In the genomic region with DNA sequence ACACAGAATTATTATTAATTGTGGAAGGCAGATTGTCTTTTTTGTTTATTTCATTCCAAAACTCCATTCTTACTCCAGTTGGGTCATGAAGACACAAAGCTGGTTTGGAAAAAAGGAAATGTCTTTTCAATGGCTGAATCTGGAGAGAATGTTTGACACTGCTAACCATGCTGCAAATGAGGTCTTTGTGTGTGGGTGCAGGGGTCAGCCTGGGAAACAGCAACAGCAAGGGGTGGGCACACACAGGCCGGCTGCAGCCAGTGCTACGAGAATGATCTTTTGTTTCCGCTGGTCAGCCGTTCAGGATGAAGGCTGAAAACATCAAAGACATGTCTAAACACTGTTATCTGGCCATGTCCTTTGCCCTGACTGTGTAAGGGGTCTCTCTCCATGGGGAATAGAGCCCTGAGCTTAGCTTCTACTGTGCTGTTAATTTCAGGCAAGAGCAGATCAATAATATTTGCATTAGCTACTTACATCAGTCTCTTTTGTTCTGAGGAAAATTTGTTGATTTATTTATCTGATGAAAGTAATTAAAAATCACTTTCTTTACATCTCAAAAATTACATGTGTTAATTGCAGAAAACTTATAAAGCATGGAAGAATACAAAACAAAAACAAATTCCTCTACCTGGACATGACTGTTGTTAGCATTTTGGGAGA, we compare ENCODE assay signal across 1 cellular context.
TF ChIP-seq lines count a peak whose summit lies in the region.

No MANE protein-coding gene starts in this region.

TF ChIP-seq in HepG2, 621 proteins besides CTCF, POLR2A, EP300 and RAD21 (continued from another document and continues in another):
- TF ChIP-seq, protein P1, sequence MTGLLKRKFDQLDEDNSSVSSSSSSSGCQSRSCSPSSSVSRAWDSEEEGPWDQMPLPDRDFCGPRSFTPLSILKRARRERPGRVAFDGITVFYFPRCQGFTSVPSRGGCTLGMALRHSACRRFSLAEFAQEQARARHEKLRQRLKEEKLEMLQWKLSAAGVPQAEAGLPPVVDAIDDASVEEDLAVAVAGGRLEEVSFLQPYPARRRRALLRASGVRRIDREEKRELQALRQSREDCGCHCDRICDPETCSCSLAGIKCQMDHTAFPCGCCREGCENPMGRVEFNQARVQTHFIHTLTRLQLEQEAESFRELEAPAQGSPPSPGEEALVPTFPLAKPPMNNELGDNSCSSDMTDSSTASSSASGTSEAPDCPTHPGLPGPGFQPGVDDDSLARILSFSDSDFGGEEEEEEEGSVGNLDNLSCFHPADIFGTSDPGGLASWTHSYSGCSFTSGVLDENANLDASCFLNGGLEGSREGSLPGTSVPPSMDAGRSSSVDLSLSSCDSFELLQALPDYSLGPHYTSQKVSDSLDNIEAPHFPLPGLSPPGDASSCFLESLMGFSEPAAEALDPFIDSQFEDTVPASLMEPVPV (CRISPR knock-in tag; IDR thresholded peaks at IDR 0.05) = no peak
- TF ChIP-seq EED (CRISPR knock-in tag; IDR thresholded peaks at IDR 0.05) (no peak), ZNF776 (CRISPR knock-in tag; IDR thresholded peaks at IDR 0.05) (no peak), TAF1 (CRISPR knock-in tag; IDR thresholded peaks at IDR 0.05) (peak; percentile 78; the same call in 1 of the 2 replicates), ELF1 (CRISPR knock-in tag; IDR thresholded peaks at IDR 0.05) (peak; percentile 44; the same call in 1 of the 2 replicates), ZMYM4 (CRISPR knock-in tag; IDR thresholded peaks at IDR 0.05) (peak; percentile 89), ZNF616 (CRISPR knock-in tag; IDR thresholded peaks at IDR 0.05; ENCODE audit: low read depth) (no peak), MBD4 (IDR thresholded peaks at IDR 0.05; ENCODE audit: borderline replicate concordance, low read length) (peak; percentile 98), MLLT10 (CRISPR knock-in tag; IDR thresholded peaks at IDR 0.05) (no peak), HNF4G (IDR thresholded peaks at IDR 0.05; ENCODE audit: borderline replicate concordance, low read depth, low read length) (peak; percentile 99), HNF4G (CRISPR knock-in tag; IDR thresholded peaks at IDR 0.05; ENCODE audit: borderline replicate concordance, low read depth) (peak; percentile 99), ZFP37 (CRISPR knock-in tag; IDR thresholded peaks at IDR 0.05; ENCODE audit: borderline replicate concordance) (peak; percentile 95), MAFK (conservative IDR thresholded peaks at IDR 0.05 in 1 of 2, IDR thresholded peaks at IDR 0.05 in 1 of 2; ENCODE audit: low read length in 2 of 2) (peak in 1 of 2 experiments; percentile 17; a peak in 1 of 4 replicates), ZNF724P (CRISPR knock-in tag; IDR thresholded peaks at IDR 0.05; ENCODE audit: borderline replicate concordance) (peak; percentile 91), HDAC6 (IDR thresholded peaks at IDR 0.05; ENCODE audit: low read depth, low read length) (0 out of 2 replicates have a peak, but pooled peaks have one; percentile 83), MYNN (CRISPR knock-in tag; IDR thresholded peaks at IDR 0.05; ENCODE audit: low read depth) (no peak), ZFP82 (CRISPR knock-in tag; IDR thresholded peaks at IDR 0.05; ENCODE audit: borderline replicate concordance) (peak; percentile 66; the same call in 1 of the 2 replicates), ZEB1 (IDR thresholded peaks at IDR 0.05; ENCODE audit: insufficient replicate concordance, low read depth) (peak; percentile 9), KMT2B (CRISPR knock-in tag; IDR thresholded peaks at IDR 0.05) (peak; percentile 81), TMF1 (CRISPR knock-in tag; IDR thresholded peaks at IDR 0.05; ENCODE audit: low read depth) (no peak), SNAPC2 (CRISPR knock-in tag; IDR thresholded peaks at IDR 0.05) (0 out of 2 replicates have a peak, but pooled peaks have one; percentile 66), KAT7 (CRISPR knock-in tag; IDR thresholded peaks at IDR 0.05; ENCODE audit: borderline replicate concordance) (peak; percentile 98), ZNF782 (CRISPR knock-in tag; IDR thresholded peaks at IDR 0.05; ENCODE audit: borderline replicate concordance) (no peak; the same call in 1 of the 2 replicates), GPN1 (CRISPR knock-in tag; IDR thresholded peaks at IDR 0.05; ENCODE audit: borderline replicate concordance) (no peak), IRF2 (CRISPR knock-in tag; IDR thresholded peaks at IDR 0.05) (peak; percentile 98), KLF11 (CRISPR knock-in tag; IDR thresholded peaks at IDR 0.05) (0 out of 2 replicates have a peak, but pooled peaks have one; percentile 11), RXRA (CRISPR knock-in tag; IDR thresholded peaks at IDR 0.05) (peak; percentile 99), TP53 (CRISPR knock-in tag; conservative IDR thresholded peaks at IDR 0.05) (peak; percentile 91; the same call in 1 of the 2 replicates), PITX1 (CRISPR knock-in tag; IDR thresholded peaks at IDR 0.05) (peak; percentile 99), ZNF607 (CRISPR knock-in tag; IDR thresholded peaks at IDR 0.05; ENCODE audit: borderline replicate concordance) (0 out of 2 replicates have a peak, but pooled peaks have one; percentile 58), FOXC1 (CRISPR knock-in tag; IDR thresholded peaks at IDR 0.05; ENCODE audit: borderline replicate concordance) (no peak)
- TF ChIP-seq, protein P2, sequence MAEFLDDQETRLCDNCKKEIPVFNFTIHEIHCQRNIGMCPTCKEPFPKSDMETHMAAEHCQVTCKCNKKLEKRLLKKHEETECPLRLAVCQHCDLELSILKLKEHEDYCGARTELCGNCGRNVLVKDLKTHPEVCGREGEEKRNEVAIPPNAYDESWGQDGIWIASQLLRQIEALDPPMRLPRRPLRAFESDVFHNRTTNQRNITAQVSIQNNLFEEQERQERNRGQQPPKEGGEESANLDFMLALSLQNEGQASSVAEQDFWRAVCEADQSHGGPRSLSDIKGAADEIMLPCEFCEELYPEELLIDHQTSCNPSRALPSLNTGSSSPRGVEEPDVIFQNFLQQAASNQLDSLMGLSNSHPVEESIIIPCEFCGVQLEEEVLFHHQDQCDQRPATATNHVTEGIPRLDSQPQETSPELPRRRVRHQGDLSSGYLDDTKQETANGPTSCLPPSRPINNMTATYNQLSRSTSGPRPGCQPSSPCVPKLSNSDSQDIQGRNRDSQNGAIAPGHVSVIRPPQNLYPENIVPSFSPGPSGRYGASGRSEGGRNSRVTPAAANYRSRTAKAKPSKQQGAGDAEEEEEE (CRISPR knock-in tag; IDR thresholded peaks at IDR 0.05; ENCODE audit: borderline replicate concordance) = no peak
- TF ChIP-seq, protein P3, sequence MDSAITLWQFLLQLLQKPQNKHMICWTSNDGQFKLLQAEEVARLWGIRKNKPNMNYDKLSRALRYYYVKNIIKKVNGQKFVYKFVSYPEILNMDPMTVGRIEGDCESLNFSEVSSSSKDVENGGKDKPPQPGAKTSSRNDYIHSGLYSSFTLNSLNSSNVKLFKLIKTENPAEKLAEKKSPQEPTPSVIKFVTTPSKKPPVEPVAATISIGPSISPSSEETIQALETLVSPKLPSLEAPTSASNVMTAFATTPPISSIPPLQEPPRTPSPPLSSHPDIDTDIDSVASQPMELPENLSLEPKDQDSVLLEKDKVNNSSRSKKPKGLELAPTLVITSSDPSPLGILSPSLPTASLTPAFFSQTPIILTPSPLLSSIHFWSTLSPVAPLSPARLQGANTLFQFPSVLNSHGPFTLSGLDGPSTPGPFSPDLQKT (CRISPR knock-in tag; IDR thresholded peaks at IDR 0.05; ENCODE audit: borderline replicate concordance) = no peak
- TF ChIP-seq, protein P4, sequence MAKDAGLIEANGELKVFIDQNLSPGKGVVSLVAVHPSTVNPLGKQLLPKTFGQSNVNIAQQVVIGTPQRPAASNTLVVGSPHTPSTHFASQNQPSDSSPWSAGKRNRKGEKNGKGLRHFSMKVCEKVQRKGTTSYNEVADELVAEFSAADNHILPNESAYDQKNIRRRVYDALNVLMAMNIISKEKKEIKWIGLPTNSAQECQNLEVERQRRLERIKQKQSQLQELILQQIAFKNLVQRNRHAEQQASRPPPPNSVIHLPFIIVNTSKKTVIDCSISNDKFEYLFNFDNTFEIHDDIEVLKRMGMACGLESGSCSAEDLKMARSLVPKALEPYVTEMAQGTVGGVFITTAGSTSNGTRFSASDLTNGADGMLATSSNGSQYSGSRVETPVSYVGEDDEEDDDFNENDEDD (CRISPR knock-in tag; IDR thresholded peaks at IDR 0.05; ENCODE audit: borderline replicate concordance) = peak; percentile 68; the same call in 1 of the 2 replicates
- TF ChIP-seq, protein P5, sequence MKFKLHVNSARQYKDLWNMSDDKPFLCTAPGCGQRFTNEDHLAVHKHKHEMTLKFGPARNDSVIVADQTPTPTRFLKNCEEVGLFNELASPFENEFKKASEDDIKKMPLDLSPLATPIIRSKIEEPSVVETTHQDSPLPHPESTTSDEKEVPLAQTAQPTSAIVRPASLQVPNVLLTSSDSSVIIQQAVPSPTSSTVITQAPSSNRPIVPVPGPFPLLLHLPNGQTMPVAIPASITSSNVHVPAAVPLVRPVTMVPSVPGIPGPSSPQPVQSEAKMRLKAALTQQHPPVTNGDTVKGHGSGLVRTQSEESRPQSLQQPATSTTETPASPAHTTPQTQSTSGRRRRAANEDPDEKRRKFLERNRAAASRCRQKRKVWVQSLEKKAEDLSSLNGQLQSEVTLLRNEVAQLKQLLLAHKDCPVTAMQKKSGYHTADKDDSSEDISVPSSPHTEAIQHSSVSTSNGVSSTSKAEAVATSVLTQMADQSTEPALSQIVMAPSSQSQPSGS (CRISPR knock-in tag; IDR thresholded peaks at IDR 0.05) = peak; percentile 96
- TF ChIP-seq, protein P6, sequence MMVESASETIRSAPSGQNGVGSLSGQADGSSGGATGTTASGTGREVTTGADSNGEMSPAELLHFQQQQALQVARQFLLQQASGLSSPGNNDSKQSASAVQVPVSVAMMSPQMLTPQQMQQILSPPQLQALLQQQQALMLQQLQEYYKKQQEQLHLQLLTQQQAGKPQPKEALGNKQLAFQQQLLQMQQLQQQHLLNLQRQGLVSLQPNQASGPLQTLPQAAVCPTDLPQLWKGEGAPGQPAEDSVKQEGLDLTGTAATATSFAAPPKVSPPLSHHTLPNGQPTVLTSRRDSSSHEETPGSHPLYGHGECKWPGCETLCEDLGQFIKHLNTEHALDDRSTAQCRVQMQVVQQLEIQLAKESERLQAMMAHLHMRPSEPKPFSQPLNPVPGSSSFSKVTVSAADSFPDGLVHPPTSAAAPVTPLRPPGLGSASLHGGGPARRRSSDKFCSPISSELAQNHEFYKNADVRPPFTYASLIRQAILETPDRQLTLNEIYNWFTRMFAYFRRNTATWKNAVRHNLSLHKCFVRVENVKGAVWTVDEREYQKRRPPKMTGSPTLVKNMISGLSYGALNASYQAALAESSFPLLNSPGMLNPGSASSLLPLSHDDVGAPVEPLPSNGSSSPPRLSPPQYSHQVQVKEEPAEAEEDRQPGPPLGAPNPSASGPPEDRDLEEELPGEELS (CRISPR knock-in tag; IDR thresholded peaks at IDR 0.05) = peak; percentile 100
- TF ChIP-seq, protein P7, sequence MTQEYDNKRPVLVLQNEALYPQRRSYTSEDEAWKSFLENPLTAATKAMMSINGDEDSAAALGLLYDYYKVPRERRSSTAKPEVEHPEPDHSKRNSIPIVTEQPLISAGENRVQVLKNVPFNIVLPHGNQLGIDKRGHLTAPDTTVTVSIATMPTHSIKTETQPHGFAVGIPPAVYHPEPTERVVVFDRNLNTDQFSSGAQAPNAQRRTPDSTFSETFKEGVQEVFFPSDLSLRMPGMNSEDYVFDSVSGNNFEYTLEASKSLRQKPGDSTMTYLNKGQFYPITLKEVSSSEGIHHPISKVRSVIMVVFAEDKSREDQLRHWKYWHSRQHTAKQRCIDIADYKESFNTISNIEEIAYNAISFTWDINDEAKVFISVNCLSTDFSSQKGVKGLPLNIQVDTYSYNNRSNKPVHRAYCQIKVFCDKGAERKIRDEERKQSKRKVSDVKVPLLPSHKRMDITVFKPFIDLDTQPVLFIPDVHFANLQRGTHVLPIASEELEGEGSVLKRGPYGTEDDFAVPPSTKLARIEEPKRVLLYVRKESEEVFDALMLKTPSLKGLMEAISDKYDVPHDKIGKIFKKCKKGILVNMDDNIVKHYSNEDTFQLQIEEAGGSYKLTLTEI (CRISPR knock-in tag; conservative IDR thresholded peaks at IDR 0.05) = no peak
- TF ChIP-seq, protein P8, sequence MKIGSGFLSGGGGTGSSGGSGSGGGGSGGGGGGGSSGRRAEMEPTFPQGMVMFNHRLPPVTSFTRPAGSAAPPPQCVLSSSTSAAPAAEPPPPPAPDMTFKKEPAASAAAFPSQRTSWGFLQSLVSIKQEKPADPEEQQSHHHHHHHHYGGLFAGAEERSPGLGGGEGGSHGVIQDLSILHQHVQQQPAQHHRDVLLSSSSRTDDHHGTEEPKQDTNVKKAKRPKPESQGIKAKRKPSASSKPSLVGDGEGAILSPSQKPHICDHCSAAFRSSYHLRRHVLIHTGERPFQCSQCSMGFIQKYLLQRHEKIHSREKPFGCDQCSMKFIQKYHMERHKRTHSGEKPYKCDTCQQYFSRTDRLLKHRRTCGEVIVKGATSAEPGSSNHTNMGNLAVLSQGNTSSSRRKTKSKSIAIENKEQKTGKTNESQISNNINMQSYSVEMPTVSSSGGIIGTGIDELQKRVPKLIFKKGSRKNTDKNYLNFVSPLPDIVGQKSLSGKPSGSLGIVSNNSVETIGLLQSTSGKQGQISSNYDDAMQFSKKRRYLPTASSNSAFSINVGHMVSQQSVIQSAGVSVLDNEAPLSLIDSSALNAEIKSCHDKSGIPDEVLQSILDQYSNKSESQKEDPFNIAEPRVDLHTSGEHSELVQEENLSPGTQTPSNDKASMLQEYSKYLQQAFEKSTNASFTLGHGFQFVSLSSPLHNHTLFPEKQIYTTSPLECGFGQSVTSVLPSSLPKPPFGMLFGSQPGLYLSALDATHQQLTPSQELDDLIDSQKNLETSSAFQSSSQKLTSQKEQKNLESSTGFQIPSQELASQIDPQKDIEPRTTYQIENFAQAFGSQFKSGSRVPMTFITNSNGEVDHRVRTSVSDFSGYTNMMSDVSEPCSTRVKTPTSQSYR (CRISPR knock-in tag; IDR thresholded peaks at IDR 0.05; ENCODE audit: borderline replicate concordance) = peak; percentile 80
- TF ChIP-seq, protein P9, sequence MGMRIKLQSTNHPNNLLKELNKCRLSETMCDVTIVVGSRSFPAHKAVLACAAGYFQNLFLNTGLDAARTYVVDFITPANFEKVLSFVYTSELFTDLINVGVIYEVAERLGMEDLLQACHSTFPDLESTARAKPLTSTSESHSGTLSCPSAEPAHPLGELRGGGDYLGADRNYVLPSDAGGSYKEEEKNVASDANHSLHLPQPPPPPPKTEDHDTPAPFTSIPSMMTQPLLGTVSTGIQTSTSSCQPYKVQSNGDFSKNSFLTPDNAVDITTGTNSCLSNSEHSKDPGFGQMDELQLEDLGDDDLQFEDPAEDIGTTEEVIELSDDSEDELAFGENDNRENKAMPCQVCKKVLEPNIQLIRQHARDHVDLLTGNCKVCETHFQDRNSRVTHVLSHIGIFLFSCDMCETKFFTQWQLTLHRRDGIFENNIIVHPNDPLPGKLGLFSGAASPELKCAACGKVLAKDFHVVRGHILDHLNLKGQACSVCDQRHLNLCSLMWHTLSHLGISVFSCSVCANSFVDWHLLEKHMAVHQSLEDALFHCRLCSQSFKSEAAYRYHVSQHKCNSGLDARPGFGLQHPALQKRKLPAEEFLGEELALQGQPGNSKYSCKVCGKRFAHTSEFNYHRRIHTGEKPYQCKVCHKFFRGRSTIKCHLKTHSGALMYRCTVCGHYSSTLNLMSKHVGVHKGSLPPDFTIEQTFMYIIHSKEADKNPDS (CRISPR knock-in tag; IDR thresholded peaks at IDR 0.05) = peak; percentile 85; the same call in 1 of the 2 replicates
- TF ChIP-seq, protein P10, sequence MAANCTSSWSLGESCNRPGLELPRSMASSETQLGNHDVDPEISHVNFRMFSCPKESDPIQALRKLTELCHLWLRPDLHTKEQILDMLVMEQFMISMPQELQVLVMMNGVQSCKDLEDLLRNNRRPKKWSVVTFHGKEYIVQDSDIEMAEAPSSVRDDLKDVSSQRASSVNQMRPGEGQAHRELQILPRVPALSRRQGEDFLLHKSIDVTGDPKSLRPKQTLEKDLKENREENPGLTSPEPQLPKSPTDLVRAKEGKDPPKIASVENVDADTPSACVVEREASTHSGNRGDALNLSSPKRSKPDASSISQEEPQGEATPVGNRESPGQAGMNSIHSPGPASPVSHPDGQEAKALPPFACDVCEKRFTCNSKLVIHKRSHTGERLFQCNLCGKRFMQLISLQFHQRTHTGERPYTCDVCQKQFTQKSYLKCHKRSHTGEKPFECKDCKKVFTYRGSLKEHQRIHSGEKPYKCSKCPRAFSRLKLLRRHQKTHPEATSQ (CRISPR knock-in tag; IDR thresholded peaks at IDR 0.05; ENCODE audit: borderline replicate concordance) = no peak; the same call in 1 of the 2 replicates
